ENCODE assay signal across 8 cellular contexts in genomic region chr17:63741251-63742049, GRCh38. TPM values are rescaled to one million over a fixed set of nuclear protein-coding genes. Genes with fewer than 3 reads are reported as not detected.
DNase-seq lines count a peak whose midpoint lies in the region; ATAC-seq and TF ChIP-seq lines count a peak whose summit lies in the region.

TSS of gene STRADA (minus strand) at chr17:63741799. CDS start at chr17:63728369, 13,430 bp downstream.

- H3K4me1 Mint-ChIP-seq in activated T-cell treated with anti-CD3 and anti-CD28 coated beads, Interleukin-2, amount 50 U/mL, for 4 hours (ENCODE audit: low read depth): peaks cover 18% of the 10 kb centered on the region

- peaks cover 9% of the 10 kb centered on the region for H3K36me3 Mint-ChIP-seq in activated T-cell treated with anti-CD3 and anti-CD28 coated beads, Interleukin-2, amount 50 U/mL, for 4 hours (ENCODE audit: insufficient read depth)

- peak within 1 kb of the TSS; percentile 95 for H3K4me3 Mint-ChIP-seq in activated T-cell treated with anti-CD3 and anti-CD28 coated beads, Interleukin-2, amount 50 U/mL, for 4 hours

- H3K27ac ChIP-seq in muscle layer of duodenum (ENCODE audit: low read length): peak within 1 kb of the TSS; percentile 94

- H3K27me3 ChIP-seq in muscle layer of duodenum (ENCODE audit: low read depth, low read length): no peaks in the 10 kb centered on the region

- no peaks in the 10 kb centered on the region for H3K9me3 Mint-ChIP-seq in activated T-cell treated with anti-CD3 and anti-CD28 coated beads, Interleukin-2, amount 50 U/mL, for 4 hours

- ATAC-seq in GM21717 (IDR thresholded peaks at IDR 0.05; ENCODE audit: unreplicated experiment) (peak; percentile 75), esophagus mucosa (peak; percentile 98)
- peak; percentile 92 to 95 for ATAC-seq in activated T-cell treated with anti-CD3 and anti-CD28 coated beads, Interleukin-2, amount 50 U/mL, for 4 hours

- no peaks in the 10 kb centered on the region for H3K9me3 ChIP-seq in muscle layer of duodenum (ENCODE audit: control insufficient read depth in 1 of 2, low read length in 2 of 2)

- peaks cover 4 to 9% of the 10 kb centered on the region in 2 donors for H3K4me1 ChIP-seq in muscle layer of duodenum (ENCODE audit: control insufficient read depth in 1 of 2, insufficient read depth in 2 of 2, low read length in 2 of 2)

- in situ Hi-C loops in KBM-7 (cut with MboI; ENCODE audit: low pct_unique_long_range_greater_than_20kb, low sequenced_read_pairs): no loop called here

- peaks cover 10% of the 10 kb centered on the region in 2 donors for H3K36me3 ChIP-seq in muscle layer of duodenum (ENCODE audit: control insufficient read depth in 1 of 2, insufficient read depth in 2 of 2, low read length in 2 of 2)

- DNase-seq in DMS153 treated with DMSO at 0.1 percent for 48 hours (lab: John Stamatoyannopoulos, UW; ENCODE audit: unreplicated experiment) (peak; percentile 98), KBM-7 (peak; percentile 99)
- DNase-seq in activated T-cell treated with anti-CD3 and anti-CD28 coated beads, Interleukin-2, amount 50 U/mL, for 4 hours: peak; percentile 98
- peak; percentile 97 to 100 for DNase-seq in stimulated activated CD8-positive, alpha-beta memory T cell treated with anti-CD3 and anti-CD28 coated beads, Interleukin-7, amount 100 ng/mL, for 4 hours (ENCODE audit: low read depth in 2 of 2)

- no peaks in the 10 kb centered on the region for H3K27me3 Mint-ChIP-seq in activated T-cell treated with anti-CD3 and anti-CD28 coated beads, Interleukin-2, amount 50 U/mL, for 4 hours (ENCODE audit: low read depth)

- peak within 1 kb of the TSS; percentile 83 to 84 for H3K4me3 ChIP-seq in muscle layer of duodenum (ENCODE audit: low read depth in 1 of 2, low read length in 2 of 2)

TF ChIP-seq in PFSK-1, 5 proteins besides CTCF, POLR2A, EP300 and RAD21:
- peak in 1 of 2 experiments; percentile 61; a peak in 2 of 4 replicates for TF ChIP-seq REST (IDR thresholded peaks at IDR 0.05; ENCODE audit: insufficient read depth in 1 of 2, low read depth in 2 of 2, low read length in 2 of 2)
- TF ChIP-seq TAF1 (IDR thresholded peaks at IDR 0.05; ENCODE audit: borderline replicate concordance, insufficient read depth, low read length): peak; percentile 81; the same call in 1 of the 2 replicates
- peak; percentile 85; the same call in 1 of the 2 replicates for TF ChIP-seq SIN3A (IDR thresholded peaks at IDR 0.05; ENCODE audit: borderline replicate concordance, insufficient read depth, low read length)
- peak; percentile 91 for TF ChIP-seq FOXP2 (optimal IDR thresholded peaks at IDR 0.05; ENCODE audit: borderline replicate concordance, extremely low read depth, extremely low read length, insufficient read depth)
- TF ChIP-seq POLR2AphosphoS5 (IDR thresholded peaks at IDR 0.05; ENCODE audit: low read depth, low read length): peak; percentile 97

RNA-seq across cellular contexts. Expression of gene STRADA, which starts in this region (rescaled TPM):
- 24.4 TPM for polyA plus RNA-seq in PFSK-1 (2012; ENCODE audit: insufficient read length, low read depth)
- 10 to 100 TPM; 35.8 to 37.7 (median 35.9) TPM for total RNA-seq in activated T-cell treated with anti-CD3 and anti-CD28 coated beads, Interleukin-2, amount 50 U/mL, for 4 hours
- total RNA-seq in esophagus mucosa: 22.2 TPM

Comparison
In these comparisons a context has a peak if more than half of its experiments do, and no peak if none do; other contexts are left out.
1. Peak in every context shown above with its lines: DNase-seq, ATAC-seq, H3K4me3 ChIP-seq and H3K27ac ChIP-seq.